1 cellular context compared by ENCODE assay signal in genomic region chr6:1603708-1604346, GRCh38.
TF ChIP-seq lines count a peak whose summit lies in the region.

No MANE protein-coding gene starts in this region.

TF ChIP-seq in IMR-90, 13 proteins besides CTCF, POLR2A, EP300 and RAD21 (continued from another document):
- TF ChIP-seq CEBPB (IDR thresholded peaks at IDR 0.05; ENCODE audit: low read depth, low read length) = no peak
